ENCODE assay signal across 10 cellular contexts in the genomic region with DNA sequence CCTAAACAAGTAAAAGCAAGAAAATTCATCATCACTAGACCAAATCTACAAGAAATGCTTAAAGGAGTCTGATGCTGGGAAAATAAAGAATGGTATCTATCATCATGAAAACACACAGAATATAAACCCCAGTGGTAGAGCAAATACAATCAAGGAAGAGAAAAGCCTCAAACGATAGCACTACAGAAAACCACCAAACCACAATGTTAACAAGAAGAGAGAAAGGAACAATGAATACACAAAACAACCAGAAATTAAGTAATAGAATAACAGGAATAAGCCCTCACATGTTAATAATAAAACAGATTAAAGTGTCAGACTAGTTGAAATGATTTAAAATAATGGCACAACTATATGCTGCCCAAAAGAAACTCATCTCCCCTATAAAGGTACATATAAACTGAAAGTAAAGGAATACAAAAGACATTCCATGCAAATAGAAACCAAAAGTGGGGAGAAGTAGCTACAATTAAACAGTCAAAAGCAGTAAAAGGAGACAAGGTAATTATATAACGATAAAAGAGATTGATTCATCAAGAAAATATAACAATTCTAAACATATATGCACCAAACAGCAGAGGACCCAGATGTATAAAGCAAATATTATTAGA.
DNase-seq lines count a peak whose midpoint lies in the region; ATAC-seq and TF ChIP-seq lines count a peak whose summit lies in the region.
"Had no signal": no experiment of that assay in that cellular context is flagged by ENCODE, and none has a peak within 500 bp of the region (broad histone marks: within the 10 kb centered on the region; RNA-seq: fewer than 3 reads in every experiment).

No MANE protein-coding gene starts in this region.

- H3K36me3 Mint-ChIP-seq in activated CD4-positive, alpha-beta T cell treated with anti-CD3 and anti-CD28 coated beads, Interleukin-2, amount 10 ng/mL, durations not matched to agents 7 days and 5 days (ENCODE audit: low read depth), result peaks cover 33% of the 10 kb centered on the region
- H3K36me3 Mint-ChIP-seq in activated CD4-positive, alpha-beta memory T cell treated with anti-CD3 and anti-CD28 coated beads, Interleukin-2, amount 10 ng/mL, durations not matched to agents 7 days and 5 days (ENCODE audit: low read depth), result peaks cover 25% of the 10 kb centered on the region
- peaks cover 34% of the 10 kb centered on the region for H3K36me3 Mint-ChIP-seq in progenitor cell of endocrine pancreas (ENCODE audit: insufficient read depth)

- POLR2A ChIA-PET in activated CD4-positive, alpha-beta T cell treated with anti-CD3 and anti-CD28 coated beads, Interleukin-2, amount 10 ng/mL, durations not matched to agents 7 days and 5 days (lab: Charles Lee), result no interaction called here
- POLR2A ChIA-PET in activated CD4-positive, alpha-beta memory T cell treated with anti-CD3 and anti-CD28 coated beads, Interleukin-2, amount 10 ng/mL, durations not matched to agents 7 days and 5 days (lab: Charles Lee), result interaction anchor here (1.9 kb wide), 1 partner anchor 120 kb away, joined by 5 read pairs; no protein-coding TSS in a partner anchor

- peaks cover 28% of the 10 kb centered on the region for H3K9me3 Mint-ChIP-seq in activated CD4-positive, alpha-beta T cell treated with anti-CD3 and anti-CD28 coated beads, Interleukin-2, amount 10 ng/mL, durations not matched to agents 7 days and 5 days
- H3K9me3 Mint-ChIP-seq in activated CD4-positive, alpha-beta memory T cell treated with anti-CD3 and anti-CD28 coated beads, Interleukin-2, amount 10 ng/mL, durations not matched to agents 7 days and 5 days, result peaks cover 11% of the 10 kb centered on the region
- peaks cover 32% of the 10 kb centered on the region for H3K9me3 Mint-ChIP-seq in progenitor cell of endocrine pancreas (ENCODE audit: low read depth)

- no peak overlapping the region for H3K4me3 ChIP-seq in H7 (ENCODE audit: insufficient read depth, low read depth, low read length)

- H3K27me3 Mint-ChIP-seq in activated CD4-positive, alpha-beta T cell treated with anti-CD3 and anti-CD28 coated beads, Interleukin-2, amount 10 ng/mL, durations not matched to agents 7 days and 5 days, result no peaks in the 10 kb centered on the region
- no peaks in the 10 kb centered on the region for H3K27me3 Mint-ChIP-seq in activated CD4-positive, alpha-beta memory T cell treated with anti-CD3 and anti-CD28 coated beads, Interleukin-2, amount 10 ng/mL, durations not matched to agents 7 days and 5 days
- H3K27me3 Mint-ChIP-seq in progenitor cell of endocrine pancreas, result no peaks in the 10 kb centered on the region

- peak overlapping the region; percentile 77 for H3K27ac Mint-ChIP-seq in activated CD4-positive, alpha-beta T cell treated with anti-CD3 and anti-CD28 coated beads, Interleukin-2, amount 10 ng/mL, durations not matched to agents 7 days and 5 days
- H3K27ac Mint-ChIP-seq in activated CD4-positive, alpha-beta memory T cell treated with anti-CD3 and anti-CD28 coated beads, Interleukin-2, amount 10 ng/mL, durations not matched to agents 7 days and 5 days, result peak overlapping the region; percentile 52
- H3K27ac Mint-ChIP-seq in progenitor cell of endocrine pancreas, result peak overlapping the region; percentile 53

- no peaks in the 10 kb centered on the region for H3K27me3 ChIP-seq in H7 (ENCODE audit: control insufficient read depth, insufficient read depth, low read length)
- H3K27me3 ChIP-seq: BE2C had no signal

- DNase-seq in activated CD4-positive, alpha-beta T cell treated with anti-CD3 and anti-CD28 coated beads, Interleukin-2, amount 10 ng/mL, durations not matched to agents 7 days and 5 days, result no peak
- DNase-seq in activated CD4-positive, alpha-beta T cell treated with anti-CD3 and anti-CD28 coated beads, Interleukin-2, amount 50 U/mL, for 4 hours, result no peak
- no peak for DNase-seq in activated CD4-positive, alpha-beta memory T cell treated with anti-CD3 and anti-CD28 coated beads, Interleukin-2, amount 10 ng/mL, durations not matched to agents 7 days and 5 days
- DNase-seq in progenitor cell of endocrine pancreas (ENCODE audit: low spot score, unreplicated experiment), result no peak
- DNase-seq in dedifferentiated amniotic fluid mesenchymal stem cell (ENCODE audit: extremely low spot score), result no peak
- DNase-seq in H7, result no peak
- DNase-seq in DMS 273 (lab: John Stamatoyannopoulos, UW; ENCODE audit: unreplicated experiment), result no peak
- DNase-seq: BE2C had no signal

- H3K36me3 ChIP-seq in H7 (replicated peaks; ENCODE audit: control insufficient read depth, insufficient read depth, low read length), result no peaks in the 10 kb centered on the region
- H3K36me3 ChIP-seq: BE2C had no signal

- H3K4me3 Mint-ChIP-seq in activated CD4-positive, alpha-beta T cell treated with anti-CD3 and anti-CD28 coated beads, Interleukin-2, amount 10 ng/mL, durations not matched to agents 7 days and 5 days, result peak overlapping the region; percentile 62
- peak overlapping the region; percentile 55 for H3K4me3 Mint-ChIP-seq in activated CD4-positive, alpha-beta memory T cell treated with anti-CD3 and anti-CD28 coated beads, Interleukin-2, amount 10 ng/mL, durations not matched to agents 7 days and 5 days
- H3K4me3 Mint-ChIP-seq in progenitor cell of endocrine pancreas (ENCODE audit: low read depth), result no peak overlapping the region

- peaks cover 66% of the 10 kb centered on the region for H3K4me1 Mint-ChIP-seq in activated CD4-positive, alpha-beta T cell treated with anti-CD3 and anti-CD28 coated beads, Interleukin-2, amount 10 ng/mL, durations not matched to agents 7 days and 5 days
- H3K4me1 Mint-ChIP-seq in activated CD4-positive, alpha-beta memory T cell treated with anti-CD3 and anti-CD28 coated beads, Interleukin-2, amount 10 ng/mL, durations not matched to agents 7 days and 5 days, result peaks cover 59% of the 10 kb centered on the region
- H3K4me1 Mint-ChIP-seq in progenitor cell of endocrine pancreas (ENCODE audit: low read depth), result peaks cover 9% of the 10 kb centered on the region

- peak; percentile 57 for ATAC-seq in HG03342 (IDR thresholded peaks at IDR 0.05; ENCODE audit: unreplicated experiment)
- ATAC-seq: HCT116 had no signal

- no peak for TF ChIP-seq CTCF in progenitor cell of endocrine pancreas (IDR thresholded peaks at IDR 0.05; ENCODE audit: unreplicated experiment)

- CTCF ChIA-PET in activated CD4-positive, alpha-beta T cell treated with anti-CD3 and anti-CD28 coated beads, Interleukin-2, amount 10 ng/mL, durations not matched to agents 7 days and 5 days (lab: Charles Lee), result no interaction called here
- CTCF ChIA-PET in activated CD4-positive, alpha-beta memory T cell treated with anti-CD3 and anti-CD28 coated beads, Interleukin-2, amount 10 ng/mL, durations not matched to agents 7 days and 5 days (lab: Charles Lee), result no interaction called here
